12 cellular contexts compared by ENCODE assay signal in genomic region chr10:122173337-122173736, GRCh38.
"Had no signal": no experiment of that assay in that cellular context is flagged by ENCODE, and none has a peak within 500 bp of the region (broad histone marks: within the 10 kb centered on the region; RNA-seq: fewer than 3 reads in every experiment).

No MANE protein-coding gene starts in this region.

- H3K27ac Mint-ChIP-seq: activated naive CD8-positive, alpha-beta T cell treated with anti-CD3 and anti-CD28 coated beads, Interleukin-2, amount 50 U/mL, for 24 hours; T-helper 17 cell had no signal

- H3K9me3 Mint-ChIP-seq: activated naive CD8-positive, alpha-beta T cell treated with anti-CD3 and anti-CD28 coated beads, Interleukin-2, amount 50 U/mL, for 24 hours had no signal

- H3K4me1 Mint-ChIP-seq: activated naive CD8-positive, alpha-beta T cell treated with anti-CD3 and anti-CD28 coated beads, Interleukin-2, amount 50 U/mL, for 24 hours; T-helper 17 cell had no signal

- H3K4me3 ChIP-seq: ascending aorta, mucosa of descending colon, upper lobe of left lung had no signal

- DNase-seq: activated CD4-positive, CD25-positive, alpha-beta regulatory T cell; activated naive CD4-positive, alpha-beta T cell; activated naive CD8-positive, alpha-beta T cell treated with anti-CD3 and anti-CD28 coated beads, Interleukin-2, amount 50 U/mL, for 24 hours; foreskin melanocyte; hypothalamus; mucosa of descending colon; SHP77 treated with DMSO at 0.1 percent for 48 hours; stimulated activated CD4-positive, alpha-beta T cell treated with anti-CD3 and anti-CD28 coated beads, Interleukin-12 subunit alpha, Interleukin-12 subunit beta, amount 100 ng/mL, for 4 hours; stimulated activated naive CD4-positive, alpha-beta T cell treated with Interleukin-2 at 50 U/mL for 16 hours; T-helper 17 cell; upper lobe of left lung had no signal

- H3K4me3 Mint-ChIP-seq: activated naive CD8-positive, alpha-beta T cell treated with anti-CD3 and anti-CD28 coated beads, Interleukin-2, amount 50 U/mL, for 24 hours; T-helper 17 cell had no signal

- ATAC-seq: activated naive CD8-positive, alpha-beta T cell treated with anti-CD3 and anti-CD28 coated beads, Interleukin-2, amount 50 U/mL, for 24 hours; T-helper 17 cell had no signal

- H3K27me3 ChIP-seq: ascending aorta, upper lobe of left lung had no signal

- H3K9me3 ChIP-seq: ascending aorta, mucosa of descending colon, upper lobe of left lung had no signal

- H3K27ac ChIP-seq: ascending aorta, upper lobe of left lung had no signal
